In the genomic region with DNA sequence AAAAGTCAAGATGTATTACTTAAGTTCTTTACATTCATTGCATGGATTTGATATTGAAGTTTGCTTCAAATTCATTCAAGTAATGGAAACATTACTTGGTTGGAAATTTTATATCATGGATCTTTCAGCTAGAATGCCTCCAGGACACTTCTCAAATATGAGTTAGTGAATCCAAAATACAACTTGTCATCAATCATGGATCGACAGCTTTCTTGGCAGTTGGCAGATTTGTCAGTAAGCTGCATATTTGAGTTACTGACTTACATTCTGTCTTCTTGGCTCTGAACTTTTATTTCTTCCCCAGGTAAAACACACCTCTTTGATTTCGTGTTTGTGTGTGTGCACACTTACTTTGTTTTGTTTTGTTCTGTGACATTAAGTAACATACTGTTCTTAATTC, we compare ENCODE assay signal across 23 cellular contexts.
"Had no signal": no experiment of that assay in that cellular context is flagged by ENCODE, and none has a peak within 500 bp of the region (broad histone marks: within the 10 kb centered on the region; RNA-seq: fewer than 3 reads in every experiment).

No MANE protein-coding gene starts in this region.

- H3K36me3 ChIP-seq: left ventricle myocardium inferior, ovary, right atrium auricular region, right lobe of liver, stomach, thyroid gland, upper lobe of right lung had no signal

- FAIRE-seq: islet of Langerhans, urothelium cell line had no signal

- H3K4me3 ChIP-seq: left ventricle myocardium inferior, lung, ovary, right atrium auricular region, right lobe of liver, smooth muscle cell, stomach, testis, thyroid gland, upper lobe of right lung had no signal

- H3K27me3 ChIP-seq: right atrium auricular region, right lobe of liver, stomach, testis, thyroid gland, upper lobe of right lung had no signal

- H3K9me3 ChIP-seq: left ventricle myocardium inferior, ovary, right atrium auricular region, right lobe of liver, testis, thyroid gland, upper lobe of right lung had no signal

- DNase-seq: hypothalamus; immature natural killer cell; left ventricle myocardium inferior; mesendoderm; naive B cell; natural killer cell; nephron progenitor cell; ovary; right lobe of liver; stimulated activated CD4-positive, alpha-beta T cell treated with anti-CD3 and anti-CD28 coated beads, Interleukin-1b, Interleukin-23, amount 100 ng/mL, for 48 hours; stimulated activated CD4-positive, alpha-beta T cell treated with anti-CD3 and anti-CD28 coated beads, Interleukin-4, amount 100 ng/mL, for 1 hour; stimulated activated naive B cell treated with anti-CD40 and anti-IgM and Interleukin-4, amounts not matched to agents 10 μg/mL and 1 μg/mL and 100 μg/mL, for 72 hours; stimulated activated naive CD8-positive, alpha-beta T cell treated with anti-CD3 and anti-CD28 coated beads, Interleukin-15, Interleukin-2, amounts not matched to agents 100 U/mL and 50 U/mL, for 24 hours; stomach; testis; thyroid gland; trophoblast cell; upper lobe of right lung had no signal

- H3K27ac ChIP-seq: left ventricle myocardium inferior, ovary, right atrium auricular region, right lobe of liver, stomach, testis, thyroid gland, upper lobe of right lung had no signal

- H3K4me2 ChIP-seq: smooth muscle cell had no signal
